Comparison of ENCODE assay signal across 24 cellular contexts in genomic region chr6:46453756-46454316, GRCh38. TPM values are rescaled to one million over a fixed set of nuclear protein-coding genes. Genes with fewer than 3 reads are reported as not detected.
DNase-seq lines count a peak whose midpoint lies in the region; ATAC-seq and TF ChIP-seq lines count a peak whose summit lies in the region.
"Had no signal": no experiment of that assay in that cellular context is flagged by ENCODE, and none has a peak within 500 bp of the region (broad histone marks: within the 10 kb centered on the region; RNA-seq: fewer than 3 reads in every experiment).

No MANE protein-coding gene starts in this region.

- peaks cover under 1% of the 10 kb centered on the region; the same call in 1 of the 2 replicates for H3K36me3 ChIP-seq in ACC112 (ENCODE audit: insufficient read depth, low read length)
- H3K36me3 ChIP-seq in ascending aorta = peaks cover 0 to 4% of the 10 kb centered on the region in 2 donors
- H3K36me3 ChIP-seq in testis (ENCODE audit: low read depth, missing control alignments) = no peaks in the 10 kb centered on the region
- H3K36me3 ChIP-seq: esophagus muscularis mucosa, uterus had no signal

- ATAC-seq in GM21526 (IDR thresholded peaks at IDR 0.05; ENCODE audit: low FRiP score, unreplicated experiment) = no peak
- ATAC-seq: body of pancreas, psoas muscle had no signal

- H3K9me3 ChIP-seq in ascending aorta (peaks cover 0 to 9% of the 10 kb centered on the region in 2 donors), testis (no peaks in the 10 kb centered on the region)
- H3K9me3 ChIP-seq: body of pancreas, SK-N-SH, uterus had no signal

- no peak for TF ChIP-seq CTCF in ascending aorta (IDR thresholded peaks at IDR 0.05)
- TF ChIP-seq CTCF in fibroblast of the aortic adventitia (IDR thresholded peaks at IDR 0.05; ENCODE audit: insufficient read depth, low read length) = no peak
- no peak for TF ChIP-seq CTCF in testis (IDR thresholded peaks at IDR 0.05)

- H3K79me2 ChIP-seq in ACC112 (ENCODE audit: control insufficient read depth, insufficient read depth, low read length, unreplicated experiment) = no peaks in the 10 kb centered on the region
- H3K79me2 ChIP-seq: hepatocyte had no signal

- H3K27ac ChIP-seq in ACC112 (ENCODE audit: low read depth, low read length) = peak overlapping the region; percentile 79
- H3K27ac ChIP-seq in ascending aorta = peak overlapping the region; percentile 53 to 83
- H3K27ac ChIP-seq in testis = no peak overlapping the region
- H3K27ac ChIP-seq: body of pancreas, esophagus muscularis mucosa, hepatocyte, psoas muscle had no signal

- intact Hi-C loops in ascending aorta (cut with DNase I) = loop anchor here (2.0 kb wide), 1 partner anchor 37 kb away; the partner anchor contains the start of gene RCAN2
- intact Hi-C loops in testis (cut with DNase I; ENCODE audit: low total_unique reads) = no loop called here

- H3K4me1 ChIP-seq in ACC112 (ENCODE audit: control insufficient read depth, insufficient read depth, low read length, unreplicated experiment) = peaks cover 35% of the 10 kb centered on the region
- peaks cover 3 to 51% of the 10 kb centered on the region in 2 donors for H3K4me1 ChIP-seq in ascending aorta
- H3K4me1 ChIP-seq in testis = no peaks in the 10 kb centered on the region
- H3K4me1 ChIP-seq: Caco-2, uterus had no signal

- no peaks in the 10 kb centered on the region for H3K27me3 ChIP-seq in ACC112 (ENCODE audit: insufficient read depth, low read length)
- H3K27me3 ChIP-seq in ascending aorta = no peaks in the 10 kb centered on the region
- no peaks in the 10 kb centered on the region for H3K27me3 ChIP-seq in testis
- H3K27me3 ChIP-seq: body of pancreas, esophagus muscularis mucosa, hepatocyte, uterus had no signal

- DNase-seq in EL = peak; percentile 62
- DNase-seq in ascending aorta (ENCODE audit: low spot score in 2 of 2) = no peak
- peak; percentile 71 for DNase-seq in fibroblast of the aortic adventitia (ENCODE audit: low read depth)
- DNase-seq in activated naive CD4-positive, alpha-beta T cell treated with Interleukin-2 at 50 U/mL for 16 hours = no peak
- DNase-seq in testis = no peak
- DNase-seq in superior temporal gyrus (ENCODE audit: extremely low spot score) = no peak
- DNase-seq: activated CD4-positive, alpha-beta T cell treated with anti-CD3 and anti-CD28 coated beads for 4 hours; activated CD8-positive, alpha-beta memory T cell treated with anti-CD3 and anti-CD28 coated beads, Interleukin-2, amount 50 U/mL, for 4 hours; activated gamma-delta T cell treated with Interleukin-2 at 50 U/mL for 16 hours; body of pancreas; Caco-2; GF-D8; kidney glomerular epithelial cell; NCI-H510A treated with DMSO at 0.1 percent for 48 hours; nephron progenitor cell; OCI-M1; psoas muscle; SK-N-SH; stimulated activated naive CD4-positive, alpha-beta T cell treated with Interleukin-2 at 50 U/mL for 16 hours; uterus had no signal

- H2AFZ ChIP-seq in ACC112 (ENCODE audit: low read length, unreplicated experiment) = peak overlapping the region; percentile 97
- H2AFZ ChIP-seq: hepatocyte had no signal

- H3K4me3 ChIP-seq in ACC112 (ENCODE audit: low read depth, low read length) = peak overlapping the region; percentile 69
- H3K4me3 ChIP-seq in ascending aorta = peak overlapping the region in 1 of 2 donors; percentile 20
- H3K4me3 ChIP-seq in fibroblast of the aortic adventitia (ENCODE audit: low read depth, low read length) = no peak overlapping the region
- H3K4me3 ChIP-seq in testis = no peak overlapping the region
- H3K4me3 ChIP-seq: body of pancreas, esophagus muscularis mucosa, hepatocyte, psoas muscle, uterus had no signal

- 63 to 64% methylated on average over 3 of the region's 3 CpGs for WGBS in testis, 2 donors

- TF ChIP-seq POLR2A in testis (IDR thresholded peaks at IDR 0.05) = no peak

RNA-seq across cellular contexts. Expression of gene RCAN2, which starts 37.4 kb away (rescaled TPM):
- 83.4 TPM for total RNA-seq in ascending aorta
- 8.0 and 14.9 TPM in 2 replicates for total RNA-seq in fibroblast of the aortic adventitia (ENCODE audit: low replicate concordance)
- total RNA-seq in testis = 1 to 10 TPM; 6.3 to 7.1 TPM
- polyA plus RNA-seq in testis (ENCODE audit: insufficient read depth, low read depth, low replicate concordance) = 17.4 TPM
- total RNA-seq: Caco-2 had no signal
- polyA plus RNA-seq: SK-N-SH had no signal

Comparison
In these comparisons a context has a peak if more than half of its experiments do, and no peak if none do; other contexts are left out.
1. H3K27ac ChIP-seq: peak in ACC112 (single experiment) and ascending aorta (2 of 2); none in testis (0 of 2).
2. DNase-seq: peak in EL (single experiment) and fibroblast of the aortic adventitia (single experiment); none in ascending aorta (0 of 2), activated naive CD4-positive, alpha-beta T cell treated with Interleukin-2 at 50 U/mL for 16 hours (single experiment), testis (single experiment) and superior temporal gyrus (single experiment).